Comparison of ENCODE assay signal across 1 cellular context in the genomic region with DNA sequence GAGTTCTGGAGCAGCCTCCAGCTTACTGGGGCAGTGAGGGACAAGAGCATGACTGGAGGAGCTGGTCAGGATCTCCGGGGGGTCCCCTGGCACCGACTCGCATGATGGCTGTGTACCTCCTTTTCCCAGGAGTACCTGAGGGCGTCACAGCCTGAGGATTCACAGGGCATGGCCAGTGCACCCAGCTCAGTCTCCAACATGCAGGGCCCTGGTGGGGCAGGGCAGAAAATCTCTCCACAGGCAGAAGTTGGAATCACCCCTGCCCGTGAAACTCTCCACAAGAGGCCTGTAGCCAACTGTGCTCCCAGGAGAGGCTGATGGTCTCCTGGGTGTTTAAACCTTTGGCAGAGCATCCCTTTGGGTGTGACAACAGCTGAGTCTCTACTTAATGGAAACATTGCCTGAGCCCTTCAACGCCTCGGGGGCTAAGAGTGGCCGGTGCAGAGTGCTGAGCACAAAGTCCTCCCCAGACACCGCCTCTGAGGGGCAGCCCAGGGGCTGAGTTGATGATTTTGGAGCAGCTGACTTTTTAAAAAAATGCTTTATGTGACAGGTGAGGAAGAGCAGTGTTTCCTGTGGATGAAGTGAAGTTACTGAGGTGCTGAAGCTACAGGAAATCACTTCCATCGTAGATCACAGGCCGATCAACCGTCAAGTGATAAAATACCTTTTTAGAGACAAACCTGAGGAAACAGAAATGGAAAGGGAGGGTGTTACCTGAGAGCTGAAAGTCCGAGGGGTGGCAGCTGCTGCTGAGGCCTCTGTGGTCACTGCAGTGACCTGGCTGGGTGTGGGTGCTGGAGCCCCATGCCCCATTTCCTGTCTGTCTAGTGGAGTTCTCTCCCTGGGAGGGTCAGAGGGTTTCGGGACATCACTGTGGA.
A peak's percentile ranks its signal among the peaks of the same experiment; 100 is the strongest.
TF ChIP-seq lines count a peak whose summit lies in the region.

No MANE protein-coding gene starts in this region.

TF ChIP-seq in H1, 55 proteins besides CTCF, POLR2A, EP300 and RAD21:
- TF ChIP-seq POLR2AphosphoS5 (IDR thresholded peaks at IDR 0.05; ENCODE audit: low read depth, low read length) (0 out of 2 replicates have a peak, but pooled peaks have one; percentile 27), CBX5 (IDR thresholded peaks at IDR 0.05; ENCODE audit: low read depth, low read length) (no peak)
TF ChIP-seq in H1: peak in this region for 1.
